ENCODE assay signal across 8 cellular contexts in the genomic region with DNA sequence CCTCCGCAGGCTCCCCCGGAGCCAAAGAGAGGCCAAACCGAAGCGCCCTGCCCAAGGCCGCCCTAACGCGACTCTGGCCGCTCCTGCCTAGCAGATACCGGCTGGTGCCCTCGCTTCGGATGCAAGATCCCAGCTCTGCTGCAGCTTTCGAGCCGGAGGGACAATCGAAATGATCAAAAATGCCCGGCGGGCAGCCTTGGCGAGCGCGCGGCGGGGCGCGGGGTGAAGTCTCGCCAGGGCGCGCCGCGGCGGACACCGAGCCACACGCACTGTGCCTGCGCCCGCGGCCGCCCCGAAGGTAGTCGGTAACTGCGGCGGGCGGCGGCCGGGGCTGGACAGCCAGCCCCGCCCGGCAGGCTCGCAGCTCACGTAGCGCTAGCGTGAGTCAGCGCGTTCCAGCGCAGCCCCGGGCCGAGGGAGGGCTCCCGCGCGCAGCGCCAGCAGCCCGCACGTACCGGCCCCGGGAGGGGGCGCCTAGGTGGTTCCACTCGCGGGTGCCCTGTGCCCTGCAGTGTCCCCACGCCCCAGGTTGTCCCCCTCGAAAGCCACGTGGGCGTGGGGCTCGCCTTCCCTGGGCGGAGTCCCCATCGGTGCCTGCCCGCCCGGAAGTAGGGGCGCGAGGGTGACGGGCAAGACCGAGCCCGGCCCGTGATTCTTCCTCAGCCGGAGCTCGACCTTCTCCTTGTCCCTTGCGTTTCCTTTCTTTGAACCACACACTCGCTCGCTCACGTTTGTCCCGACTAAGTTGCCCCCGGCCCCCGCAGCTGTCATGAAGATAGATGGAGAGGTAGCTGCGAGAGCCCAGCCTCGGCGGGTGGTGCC.
DNase-seq lines count a peak whose midpoint lies in the region; ATAC-seq and TF ChIP-seq lines count a peak whose summit lies in the region.

No MANE protein-coding gene starts in this region.

- no peaks in the 10 kb centered on the region for H3K9me3 Mint-ChIP-seq in activated T-cell treated with anti-CD3 and anti-CD28 coated beads, Interleukin-2, amount 50 U/mL, for 4 hours
- H3K9me3 Mint-ChIP-seq in stimulated activated naive B cell treated with anti-CD40 and anti-IgM and Interleukin-4, amounts not matched to agents 10 μg/mL and 1 μg/mL and 100 μg/mL, for 72 hours: no peaks in the 10 kb centered on the region

- DNase-seq in AG04449 (ENCODE audit: low read depth, low spot score) (no peak), NCI-H69 (lab: John Stamatoyannopoulos, UW) (peak; percentile 77), fibroblast of mammary gland (ENCODE audit: low read depth) (peak; percentile 62), myocyte (ENCODE audit: low read depth) (peak; percentile 87)
- DNase-seq in activated T-cell treated with anti-CD3 and anti-CD28 coated beads, Interleukin-2, amount 50 U/mL, for 4 hours: peak; percentile 44
- DNase-seq in stimulated activated naive B cell treated with anti-CD40 and anti-IgM and Interleukin-4, amounts not matched to agents 10 μg/mL and 1 μg/mL and 100 μg/mL, for 72 hours: peak; percentile 50

- H3K36me3 Mint-ChIP-seq in activated T-cell treated with anti-CD3 and anti-CD28 coated beads, Interleukin-2, amount 50 U/mL, for 4 hours (ENCODE audit: insufficient read depth): no peaks in the 10 kb centered on the region
- no peaks in the 10 kb centered on the region for H3K36me3 Mint-ChIP-seq in stimulated activated naive B cell treated with anti-CD40 and anti-IgM and Interleukin-4, amounts not matched to agents 10 μg/mL and 1 μg/mL and 100 μg/mL, for 72 hours

- TF ChIP-seq CTCF in AG04449 (IDR thresholded peaks at IDR 0.05; ENCODE audit: insufficient read depth, low read length, missing control alignments) (no peak), fibroblast of mammary gland (conservative IDR thresholded peaks at IDR 0.05; ENCODE audit: control insufficient read depth, insufficient read depth, low read depth, low read length) (no peak)

- CTCF ChIA-PET in AG04449 (lab: Yijun Ruan, JAX): interaction anchor here (0.7 to 1.7 kb wide), 2 partner anchors 8 to 69 kb away, joined by 3 read pairs; no protein-coding TSS in a partner anchor

- peak; percentile 88 for ATAC-seq in GM18519 (IDR thresholded peaks at IDR 0.05; ENCODE audit: low FRiP score, unreplicated experiment)
- peak; percentile 60 for ATAC-seq in HG02970 (IDR thresholded peaks at IDR 0.05; ENCODE audit: low FRiP score, unreplicated experiment)
- peak; percentile 92 to 97 for ATAC-seq in activated T-cell treated with anti-CD3 and anti-CD28 coated beads, Interleukin-2, amount 50 U/mL, for 4 hours
- peak; percentile 87 to 88 for ATAC-seq in stimulated activated naive B cell treated with anti-CD40 and anti-IgM and Interleukin-4, amounts not matched to agents 10 μg/mL and 1 μg/mL and 100 μg/mL, for 72 hours (replicated peaks)

- POLR2A ChIA-PET in AG04449 (lab: Yijun Ruan, JAX): interaction anchor here (0.8 kb wide), 1 partner anchor 70 kb away, joined by 4 read pairs; no protein-coding TSS in a partner anchor

- H3K4me1 Mint-ChIP-seq in activated T-cell treated with anti-CD3 and anti-CD28 coated beads, Interleukin-2, amount 50 U/mL, for 4 hours (ENCODE audit: low read depth): peaks cover 3% of the 10 kb centered on the region
- H3K4me1 Mint-ChIP-seq in stimulated activated naive B cell treated with anti-CD40 and anti-IgM and Interleukin-4, amounts not matched to agents 10 μg/mL and 1 μg/mL and 100 μg/mL, for 72 hours: peaks cover 6 to 15% of the 10 kb centered on the region in 2 donors

- H3K27me3 Mint-ChIP-seq in activated T-cell treated with anti-CD3 and anti-CD28 coated beads, Interleukin-2, amount 50 U/mL, for 4 hours (ENCODE audit: low read depth): peaks cover 11% of the 10 kb centered on the region
- peaks cover 22 to 26% of the 10 kb centered on the region in 2 donors for H3K27me3 Mint-ChIP-seq in stimulated activated naive B cell treated with anti-CD40 and anti-IgM and Interleukin-4, amounts not matched to agents 10 μg/mL and 1 μg/mL and 100 μg/mL, for 72 hours

- H3K4me3 ChIP-seq in AG04449 (ENCODE audit: low read depth, low read length) (peak overlapping the region; percentile 63), fibroblast of mammary gland (ENCODE audit: control insufficient read depth, low read depth, low read length) (peak overlapping the region; percentile 54)

- H3K27ac Mint-ChIP-seq in stimulated activated naive B cell treated with anti-CD40 and anti-IgM and Interleukin-4, amounts not matched to agents 10 μg/mL and 1 μg/mL and 100 μg/mL, for 72 hours: peak overlapping the region; percentile 78

- H3K4me3 Mint-ChIP-seq in activated T-cell treated with anti-CD3 and anti-CD28 coated beads, Interleukin-2, amount 50 U/mL, for 4 hours: peak overlapping the region; percentile 83
- peak overlapping the region; percentile 85 to 93 for H3K4me3 Mint-ChIP-seq in stimulated activated naive B cell treated with anti-CD40 and anti-IgM and Interleukin-4, amounts not matched to agents 10 μg/mL and 1 μg/mL and 100 μg/mL, for 72 hours
